Comparison of ENCODE assay signal across 14 cellular contexts in the genomic region with DNA sequence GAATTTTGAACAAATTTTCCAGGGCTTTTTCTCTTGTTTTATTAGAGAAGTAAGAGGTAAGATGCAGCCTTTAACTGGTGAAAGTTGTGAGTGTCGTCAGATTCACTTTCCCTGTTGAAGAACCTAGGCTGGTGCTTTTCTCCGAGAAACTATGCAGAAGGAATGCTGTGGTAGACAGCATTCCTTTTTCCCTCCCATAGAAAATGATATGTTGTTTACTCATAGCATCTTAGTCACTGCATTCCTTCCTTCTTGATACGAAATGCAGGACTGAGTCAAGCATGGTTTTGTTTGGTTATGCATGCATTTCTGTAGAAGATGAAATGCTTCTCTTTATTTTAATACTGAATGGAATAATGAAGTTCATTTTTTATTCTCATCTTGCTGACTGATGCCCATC. TPM values are rescaled to one million over a fixed set of nuclear protein-coding genes. Genes with fewer than 3 reads are reported as not detected.
DNase-seq lines count a peak whose midpoint lies in the region; ATAC-seq and TF ChIP-seq lines count a peak whose summit lies in the region.
"Had no signal": no experiment of that assay in that cellular context is flagged by ENCODE, and none has a peak within 500 bp of the region (broad histone marks: within the 10 kb centered on the region; RNA-seq: fewer than 3 reads in every experiment).

No MANE protein-coding gene starts in this region.

- H3K9me2 ChIP-seq in HCT116 (ENCODE audit: insufficient read depth): no peaks in the 10 kb centered on the region

- TF ChIP-seq RAD21 in HCT116 (IDR thresholded peaks at IDR 0.05; ENCODE audit: low read depth): no peak

- H3K27ac ChIP-seq in HCT116 (ENCODE audit: low read depth, low read length): peak overlapping the region; percentile 53; the same call in 1 of the 2 replicates
- H3K27ac ChIP-seq: esophagus squamous epithelium, SK-N-MC had no signal

- H3K9me3 ChIP-seq in HCT116 (ENCODE audit: control insufficient read depth in 1 of 2, insufficient read depth in 1 of 2, low read depth in 1 of 2, low read length in 2 of 2) (peaks cover 0 to 10% of the 10 kb centered on the region in 2 experiments; a peak in 2 of 4 replicates), Caco-2 (no peaks in the 10 kb centered on the region)
- H3K9me3 ChIP-seq: esophagus squamous epithelium had no signal

- H3K4me3 Mint-ChIP-seq in type B pancreatic cell: no peak overlapping the region
- H3K4me3 Mint-ChIP-seq in Caco-2 (ENCODE audit: unreplicated experiment): no peak overlapping the region
- H3K4me3 Mint-ChIP-seq: activated CD8-positive, alpha-beta T cell treated with anti-CD3 and anti-CD28 coated beads for 36 hours; activated naive CD8-positive, alpha-beta T cell treated with anti-CD3 and anti-CD28 coated beads, Interleukin-2, amount 50 U/mL, for 24 hours; stimulated activated naive CD8-positive, alpha-beta T cell treated with anti-CD3 and anti-CD28 coated beads, Interleukin-15, Interleukin-2, amounts not matched to agents 100 ng/mL and 50 ng/mL, for 24 hours had no signal

- H3K27me3 ChIP-seq in HCT116 (ENCODE audit: insufficient read depth, low read length) (no peaks in the 10 kb centered on the region), Caco-2 (replicated peaks; ENCODE audit: control insufficient read depth, insufficient read depth, low read length) (no peaks in the 10 kb centered on the region; the same call in 1 of the 2 replicates)

- POLR2A ChIA-PET in HCT116 (lab: Charles Lee): no interaction called here
- POLR2A ChIA-PET in Caco-2 (lab: Charles Lee): no interaction called here

- H3K4me3 ChIP-seq in HCT116 (replicated peaks in 1 of 2; ENCODE audit: low read depth in 1 of 2, low read length in 2 of 2): no peak overlapping the region
- no peak overlapping the region for H3K4me3 ChIP-seq in Caco-2 (ENCODE audit: low read depth, low read length)
- H3K4me3 ChIP-seq: esophagus squamous epithelium, SK-N-MC had no signal

- CTCF ChIA-PET in HCT116 (lab: Charles Lee) (no interaction called here), Caco-2 (lab: Charles Lee) (no interaction called here)

- no peak overlapping the region for H3K9ac ChIP-seq in HCT116 (ENCODE audit: low read length)

- no peak for TF ChIP-seq POLR2A in HCT116 (IDR thresholded peaks at IDR 0.05; ENCODE audit: borderline replicate concordance, extremely low read depth, insufficient read depth, insufficient read length)

- H3K9me3 Mint-ChIP-seq in type B pancreatic cell (peaks cover 8% of the 10 kb centered on the region), Caco-2 (ENCODE audit: unreplicated experiment) (no peaks in the 10 kb centered on the region)
- H3K9me3 Mint-ChIP-seq: activated CD8-positive, alpha-beta T cell treated with anti-CD3 and anti-CD28 coated beads for 36 hours; activated naive CD8-positive, alpha-beta T cell treated with anti-CD3 and anti-CD28 coated beads, Interleukin-2, amount 50 U/mL, for 24 hours had no signal

- H3K27ac Mint-ChIP-seq in type B pancreatic cell (peak overlapping the region; percentile 58), Caco-2 (ENCODE audit: unreplicated experiment) (no peak overlapping the region)
- H3K27ac Mint-ChIP-seq: activated CD8-positive, alpha-beta T cell treated with anti-CD3 and anti-CD28 coated beads for 36 hours; activated naive CD8-positive, alpha-beta T cell treated with anti-CD3 and anti-CD28 coated beads, Interleukin-2, amount 50 U/mL, for 24 hours; stimulated activated naive CD8-positive, alpha-beta T cell treated with anti-CD3 and anti-CD28 coated beads, Interleukin-15, Interleukin-2, amounts not matched to agents 100 ng/mL and 50 ng/mL, for 24 hours had no signal

- H3K4me2 ChIP-seq in HCT116 (ENCODE audit: low read length): peak overlapping the region; percentile 32

- H3K36me3 ChIP-seq in HCT116 (ENCODE audit: control insufficient read depth in 1 of 2, insufficient read depth in 2 of 2, low read length in 2 of 2) (no peaks in the 10 kb centered on the region), Caco-2 (ENCODE audit: control insufficient read depth, insufficient read depth, low read length) (no peaks in the 10 kb centered on the region)
- H3K36me3 ChIP-seq: esophagus squamous epithelium had no signal

- no peaks in the 10 kb centered on the region for H3K79me2 ChIP-seq in HCT116 (ENCODE audit: insufficient read depth, low read length)

- BruUV-seq in HCT116 (replicated peaks; lab: Mats Ljungman, UMichigan) (no TSS peak), Caco-2 (replicated peaks; lab: Mats Ljungman, UMichigan) (no TSS peak)

- peaks cover 3% of the 10 kb centered on the region for H3K27me3 Mint-ChIP-seq in type B pancreatic cell
- H3K27me3 Mint-ChIP-seq in Caco-2 (ENCODE audit: insufficient read depth, unreplicated experiment): peaks cover 6% of the 10 kb centered on the region

- H4K20me1 ChIP-seq in HCT116 (ENCODE audit: insufficient read depth): no peaks in the 10 kb centered on the region

- H3K4me1 Mint-ChIP-seq in type B pancreatic cell (ENCODE audit: unreplicated experiment): peaks cover 4% of the 10 kb centered on the region
- no peaks in the 10 kb centered on the region for H3K4me1 Mint-ChIP-seq in Caco-2 (ENCODE audit: low read depth, unreplicated experiment)

- no peak overlapping the region for H2AFZ ChIP-seq in HCT116 (ENCODE audit: low read depth, low read length, poor library complexity, severe bottlenecking)

- RAD21 ChIA-PET in HCT116 (lab: Charles Lee; ENCODE audit: low non-redundant PET in 1 of 2, low total read pairs in 2 of 2, uncharacterized antibody in 2 of 2, unreplicated experiment in 2 of 2): no interaction called here

- H3K4me1 ChIP-seq in HCT116 (ENCODE audit: control insufficient read depth in 1 of 2, insufficient read depth in 2 of 2, low read length in 2 of 2): peaks cover 15 to 24% of the 10 kb centered on the region in 2 experiments
- no peaks in the 10 kb centered on the region; the same call in 1 of the 2 replicates for H3K4me1 ChIP-seq in Caco-2

- no peak for DNase-seq in HCT116 (ENCODE audit: low read depth, low spot score)
- DNase-seq in amniotic epithelial cell (ENCODE audit: low read depth): peak; percentile 98
- DNase-seq in glomerular visceral epithelial cell (ENCODE audit: extremely low spot score): peak; percentile 78
- no peak for DNase-seq in type B pancreatic cell (ENCODE audit: extremely low spot score, unreplicated experiment)
- DNase-seq in stimulated activated CD4-positive, alpha-beta T cell treated with anti-CD3 and anti-CD28 coated beads, Interleukin-15, amount 100 ng/mL, for 24 hours: no peak
- no peak for DNase-seq in NCI-H2081 treated with DMSO at 0.1 percent for 48 hours (lab: John Stamatoyannopoulos, UW)
- no peak for DNase-seq in activated T-cell treated with anti-CD3 and anti-CD28 coated beads for 4 hours
- DNase-seq in Caco-2: no peak
- DNase-seq: activated CD8-positive, alpha-beta T cell treated with anti-CD3 and anti-CD28 coated beads for 36 hours; activated naive CD8-positive, alpha-beta T cell treated with anti-CD3 and anti-CD28 coated beads, Interleukin-2, amount 50 U/mL, for 24 hours; esophagus squamous epithelium; midbrain had no signal

- H3K36me3 Mint-ChIP-seq in type B pancreatic cell (no peaks in the 10 kb centered on the region), Caco-2 (ENCODE audit: insufficient read depth, unreplicated experiment) (no peaks in the 10 kb centered on the region)

- no peak for TF ChIP-seq CTCF in HCT116 (IDR thresholded peaks at IDR 0.05 in 2 of 3, conservative IDR thresholded peaks at IDR 0.05 in 1 of 3; ENCODE audit: borderline replicate concordance in 1 of 3, insufficient read depth in 1 of 3, low read depth in 2 of 3, low read length in 2 of 3)
- TF ChIP-seq CTCF in type B pancreatic cell (conservative IDR thresholded peaks at IDR 0.05): no peak
- TF ChIP-seq CTCF in Caco-2 (IDR thresholded peaks at IDR 0.05; ENCODE audit: insufficient read depth in 1 of 2, low read depth in 1 of 2, low read length in 1 of 2, severe bottlenecking in 1 of 2, unreplicated experiment in 1 of 2): no peak

- intact Hi-C loops in HCT116 (cut with micrococcal nuclease): no loop called here
- intact Hi-C loops in Caco-2 (cut with micrococcal nuclease; ENCODE audit: unreplicated experiment): no loop called here

- ATAC-seq in HCT116: peak; percentile 49; the same call in 1 of the 2 replicates
- ATAC-seq: activated CD8-positive, alpha-beta T cell treated with anti-CD3 and anti-CD28 coated beads for 36 hours; activated naive CD8-positive, alpha-beta T cell treated with anti-CD3 and anti-CD28 coated beads, Interleukin-2, amount 50 U/mL, for 24 hours had no signal

TF ChIP-seq in HCT116, 20 proteins besides CTCF, POLR2A, EP300 and RAD21 (continues in another document):
- TF ChIP-seq EZH2 (IDR thresholded peaks at IDR 0.05) (no peak), ZNF274 (IDR thresholded peaks at IDR 0.05; ENCODE audit: low read depth, low read length) (no peak), JUND (IDR thresholded peaks at IDR 0.05) (no peak), ELF1 (IDR thresholded peaks at IDR 0.05; ENCODE audit: borderline replicate concordance, low read depth) (no peak), EZH2phosphoT487 (IDR thresholded peaks at IDR 0.05; ENCODE audit: borderline replicate concordance) (no peak), POLR2AphosphoS5 (IDR thresholded peaks at IDR 0.05; ENCODE audit: low read depth, low read length) (no peak), CEBPB (IDR thresholded peaks at IDR 0.05; ENCODE audit: low read depth) (no peak), SP1 (IDR thresholded peaks at IDR 0.05; ENCODE audit: low read depth) (no peak), CBX3 (IDR thresholded peaks at IDR 0.05; ENCODE audit: low read depth) (no peak), YY1 (IDR thresholded peaks at IDR 0.05; ENCODE audit: extremely low read depth, insufficient replicate concordance, low read depth, low read length) (no peak), SIN3A (IDR thresholded peaks at IDR 0.05; ENCODE audit: low read depth) (no peak), EGR1 (IDR thresholded peaks at IDR 0.05; ENCODE audit: low read depth) (no peak), TCF7L2 (IDR thresholded peaks at IDR 0.05; ENCODE audit: borderline replicate concordance, extremely low read depth, insufficient read depth, insufficient read length) (no peak)
- TF ChIP-seq, protein P1, sequence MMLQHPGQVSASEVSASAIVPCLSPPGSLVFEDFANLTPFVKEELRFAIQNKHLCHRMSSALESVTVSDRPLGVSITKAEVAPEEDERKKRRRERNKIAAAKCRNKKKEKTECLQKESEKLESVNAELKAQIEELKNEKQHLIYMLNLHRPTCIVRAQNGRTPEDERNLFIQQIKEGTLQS (IDR thresholded peaks at IDR 0.05): no peak
- TF ChIP-seq, protein P2, sequence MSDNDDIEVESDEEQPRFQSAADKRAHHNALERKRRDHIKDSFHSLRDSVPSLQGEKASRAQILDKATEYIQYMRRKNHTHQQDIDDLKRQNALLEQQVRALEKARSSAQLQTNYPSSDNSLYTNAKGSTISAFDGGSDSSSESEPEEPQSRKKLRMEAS (IDR thresholded peaks at IDR 0.05): no peak

RNA-seq across cellular contexts. Expression of a gene that starts 3.4 kb away (rescaled TPM):
- total RNA-seq in HCT116 (2021; ENCODE audit: unreplicated experiment) (0.66 TPM), type B pancreatic cell (ENCODE audit: low replicate concordance) (0.14 TPM in 2 replicates), Caco-2 (2022) (not detected in 2 replicates)
- 0.65 and 0.69 TPM in 2 replicates for polyA plus RNA-seq in HCT116 (2012)
- total RNA-seq: activated CD8-positive, alpha-beta T cell treated with anti-CD3 and anti-CD28 coated beads for 36 hours had no signal

RNA-seq across cellular contexts. Expression of a gene that starts 39.6 kb away (rescaled TPM):
- total RNA-seq in HCT116 (2021; ENCODE audit: unreplicated experiment) (not detected), type B pancreatic cell (ENCODE audit: low replicate concordance) (0.70 and 1.8 TPM in 2 replicates), Caco-2 (2022) (not detected in 2 replicates)
- 0.01 TPM in 1 of 2 replicates, not detected in the other for polyA plus RNA-seq in HCT116 (2012)
- total RNA-seq: activated CD8-positive, alpha-beta T cell treated with anti-CD3 and anti-CD28 coated beads for 36 hours had no signal

Comparison
In these comparisons a context has a peak if more than half of its experiments do, and no peak if none do; other contexts are left out.
1. DNase-seq: peak in amniotic epithelial cell (single experiment) and glomerular visceral epithelial cell (single experiment); none in HCT116 (single experiment), type B pancreatic cell (single experiment), stimulated activated CD4-positive, alpha-beta T cell treated with anti-CD3 and anti-CD28 coated beads, Interleukin-15, amount 100 ng/mL, for 24 hours (single experiment), NCI-H2081 treated with DMSO at 0.1 percent for 48 hours (single experiment), activated T-cell treated with anti-CD3 and anti-CD28 coated beads for 4 hours (single experiment) and Caco-2 (0 of 2).